In the genomic region with DNA sequence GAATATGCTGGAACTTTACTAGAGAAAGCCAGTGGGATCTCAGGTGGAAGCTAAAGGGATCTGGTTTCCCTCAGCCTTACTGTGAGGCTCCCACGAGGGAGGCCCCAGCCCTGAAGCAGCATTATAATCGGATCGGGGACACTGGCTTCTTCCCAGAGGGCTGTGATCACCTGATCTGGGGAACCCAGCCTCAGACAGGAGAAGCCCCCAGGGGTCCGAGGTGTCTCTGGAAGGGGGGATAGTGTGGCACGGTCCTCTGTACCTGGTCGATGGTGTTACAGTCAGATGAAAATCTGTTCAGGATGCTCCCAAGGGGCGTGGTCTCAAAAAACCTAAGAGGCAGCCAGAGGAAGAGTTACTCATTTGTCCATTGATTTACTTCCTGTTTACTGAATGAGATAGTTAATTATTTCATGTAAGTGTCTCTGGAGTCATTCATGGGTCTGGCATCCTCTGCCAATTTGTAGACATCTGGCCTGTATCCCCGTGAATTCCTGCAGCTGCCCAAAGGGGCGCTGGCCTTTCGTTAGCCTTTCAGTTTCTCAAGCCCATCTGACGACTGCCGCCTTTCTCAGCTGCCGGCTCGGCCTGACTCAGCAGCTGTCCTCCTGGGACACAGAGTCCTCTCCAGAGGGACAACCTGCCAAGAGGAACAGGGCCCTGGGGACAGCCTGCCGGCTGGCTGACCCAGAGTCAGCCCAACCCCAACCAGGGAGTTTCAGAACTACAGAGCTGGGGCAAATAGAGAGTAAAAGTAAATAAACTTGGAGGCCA, we compare ENCODE assay signal across 8 cellular contexts. TPM values are rescaled to one million over a fixed set of nuclear protein-coding genes. Genes with fewer than 3 reads are reported as not detected.
A peak's percentile ranks its signal among the peaks of the same experiment; 100 is the strongest.
DNase-seq lines count a peak whose midpoint lies in the region; ATAC-seq, FAIRE-seq and TF ChIP-seq lines count a peak whose summit lies in the region.

No MANE protein-coding gene starts in this region.

- H3K27me3 ChIP-seq in GM12878 (replicated peaks in 1 of 2; ENCODE audit: control insufficient read depth in 2 of 2, insufficient read depth in 2 of 2, low read length in 1 of 2) (no peaks in the 10 kb centered on the region), uterus (no peaks in the 10 kb centered on the region)
- H3K27me3 ChIP-seq in CD4-positive, alpha-beta memory T cell (ENCODE audit: insufficient read depth, low read length): no peaks in the 10 kb centered on the region

- H3K9me3 Mint-ChIP-seq in CD4-positive, alpha-beta memory T cell: no peaks in the 10 kb centered on the region

- RAD21 ChIA-PET in GM12878 (lab: Charles Lee; ENCODE audit: unreplicated experiment): no interaction called here

- TF ChIP-seq CTCF in GM12878 (IDR thresholded peaks at IDR 0.05 in 2 of 3, conservative IDR thresholded peaks at IDR 0.05 in 1 of 3; ENCODE audit: control insufficient read depth in 2 of 3, extremely low read depth in 1 of 3, insufficient read depth in 1 of 3, low read depth in 3 of 3, low read length in 3 of 3) (peak in 1 of 3 experiments; percentile 18; a peak in 1 of 6 replicates), uterus (IDR thresholded peaks at IDR 0.05) (peak in 1 of 4 experiments; percentile 3)

- no TSS peak for BruUV-seq in GM12878 (replicated peaks; lab: Mats Ljungman, UMichigan)

- no peaks in the 10 kb centered on the region for H3K4me1 Mint-ChIP-seq in CD4-positive, alpha-beta memory T cell

- H3K9me3 ChIP-seq in GM12878 (replicated peaks; ENCODE audit: control insufficient read depth, insufficient read depth, low read length): no peaks in the 10 kb centered on the region
- H3K9me3 ChIP-seq in uterus: no peaks in the 10 kb centered on the region
- H3K9me3 ChIP-seq in CD4-positive, alpha-beta memory T cell (ENCODE audit: control insufficient read depth in 1 of 2, low read length in 2 of 2): no peaks in the 10 kb centered on the region

- no peak overlapping the region for H3K4me3 Mint-ChIP-seq in CD4-positive, alpha-beta memory T cell

- DNase-seq in Caki2 (ENCODE audit: low read depth): peak; percentile 92
- peak; percentile 26 for DNase-seq in HS-5 (ENCODE audit: low read depth)
- no peak for DNase-seq in GM12878 (ENCODE audit: low read depth, low spot score)
- peak; percentile 34 for DNase-seq in left kidney (ENCODE audit: low read depth, low spot score)
- peak; percentile 47 to 50 for DNase-seq in uterus
- no peak for DNase-seq in inferior parietal cortex (ENCODE audit: extremely low spot score)
- DNase-seq in CD4-positive, alpha-beta memory T cell: no peak
- DNase-seq in germinal center (ENCODE audit: low spot score): no peak

- H3K4me1 ChIP-seq in GM12878 (ENCODE audit: control insufficient read depth, insufficient read depth, low read length) (peaks cover 3% of the 10 kb centered on the region), uterus (peaks cover 0 to 3% of the 10 kb centered on the region in 2 donors)
- no peaks in the 10 kb centered on the region for H3K4me1 ChIP-seq in CD4-positive, alpha-beta memory T cell (ENCODE audit: insufficient read depth, low read length)

- SMC1A ChIA-PET in GM12878 (lab: Charles Lee; ENCODE audit: uncharacterized antibody, unreplicated experiment): no interaction called here

- CTCF ChIA-PET in GM12878 (lab: Yijun Ruan, JAX): no interaction called here
- CTCF ChIA-PET in CD4-positive, alpha-beta memory T cell (lab: Charles Lee; ENCODE audit: partially characterized antibody): no interaction called here

- no peak overlapping the region for H3K4me3 ChIP-seq in GM12878
- H3K4me3 ChIP-seq in uterus: no peak overlapping the region
- H3K4me3 ChIP-seq in CD4-positive, alpha-beta memory T cell (ENCODE audit: low read length in 2 of 2): no peak overlapping the region

- no peak for TF ChIP-seq EP300 in GM12878 (IDR thresholded peaks at IDR 0.05; ENCODE audit: borderline replicate concordance in 1 of 2, control insufficient read depth in 1 of 2, low read depth in 2 of 2, low read length in 2 of 2)

- H3K36me3 ChIP-seq in GM12878 (ENCODE audit: control insufficient read depth in 2 of 2, insufficient read depth in 2 of 2, low read length in 1 of 2) (no peaks in the 10 kb centered on the region), uterus (no peaks in the 10 kb centered on the region)
- no peaks in the 10 kb centered on the region for H3K36me3 ChIP-seq in CD4-positive, alpha-beta memory T cell (ENCODE audit: insufficient read depth, low read length)

- no peak for FAIRE-seq in GM12878 (lab: Jason Lieb, UNC)

- WGBS in GM12878 (ENCODE audit: insufficient coverage, insufficient replicate concordance, low lambda C conversion rate, missing lambda C conversion rate): 28% methylated on average over 15 of the region's 15 CpGs

- H3K27ac ChIP-seq in GM12878 (ENCODE audit: control insufficient read depth, insufficient read depth) (no peak overlapping the region), uterus (peak overlapping the region; percentile 14 to 62)
- H3K27ac ChIP-seq in CD4-positive, alpha-beta memory T cell (ENCODE audit: low read depth, low read length): no peak overlapping the region

- ATAC-seq in GM12878: peak; percentile 79

- in situ Hi-C loops in Caki2 (cut with HindIII; ENCODE audit: low pct_unique_long_range_greater_than_20kb, low sequenced_read_pairs): no loop called here
- in situ Hi-C loops in GM12878 (cut with MboI): no loop called here

- intact Hi-C loops in GM12878 (cut with micrococcal nuclease; ENCODE audit: unreplicated experiment) (no loop called here), uterus (cut with DNase I; ENCODE audit: low total_unique reads) (no loop called here)
- intact Hi-C loops in CD4-positive, alpha-beta memory T cell (cut with micrococcal nuclease): no loop called here

- H3K27ac Mint-ChIP-seq in CD4-positive, alpha-beta memory T cell: no peak overlapping the region

- H3K4me2 ChIP-seq in GM12878 (ENCODE audit: control insufficient read depth, insufficient read depth): no peak overlapping the region

- POLR2A ChIA-PET in GM12878 (lab: Charles Lee): no interaction called here
- POLR2A ChIA-PET in CD4-positive, alpha-beta memory T cell (lab: Charles Lee; ENCODE audit: partially characterized antibody): no interaction called here

- H3K9ac ChIP-seq in GM12878 (ENCODE audit: control insufficient read depth, insufficient read depth, low read length): no peak overlapping the region

- no peak for TF ChIP-seq RAD21 in GM12878 (IDR thresholded peaks at IDR 0.05; ENCODE audit: insufficient read depth, low read depth, low read length)

- H3K79me2 ChIP-seq in GM12878 (ENCODE audit: control insufficient read depth, insufficient read depth, low read length): no peaks in the 10 kb centered on the region

- H3K36me3 Mint-ChIP-seq in CD4-positive, alpha-beta memory T cell: no peaks in the 10 kb centered on the region

- no peaks in the 10 kb centered on the region for H4K20me1 ChIP-seq in GM12878 (ENCODE audit: control insufficient read depth, insufficient read depth)

- 0 out of 2 replicates have a peak overlapping the region, but pooled peaks have one; percentile 1 for H2AFZ ChIP-seq in GM12878 (ENCODE audit: control insufficient read depth, low read depth, low read length)

- H3K27me3 Mint-ChIP-seq in CD4-positive, alpha-beta memory T cell: no peaks in the 10 kb centered on the region

- TF ChIP-seq POLR2A in GM12878 (IDR thresholded peaks at IDR 0.05; ENCODE audit: low read depth, low read length) (no peak), uterus (IDR thresholded peaks at IDR 0.05) (no peak)

RNA-seq across cellular contexts. Expression of a gene that starts 17.0 kb away (rescaled TPM):
- 4.7 and 5.3 TPM in 2 replicates for total RNA-seq in Caki2 (2014; rRNA removed; shearing (Covaris generic); ENCODE audit: low replicate concordance)
- 0.13 and 0.91 TPM in 2 replicates for total RNA-seq in GM12878 (2013; cell fraction: nucleolus; rRNA removed)
- total RNA-seq in GM12878 (2014; rRNA removed) (0.28 and 0.33 TPM in 2 replicates), GM12878 (2014; rRNA removed; fragmentation: Illumina TruSeq; extraction: Trizol) (0.09 TPM in 1 of 2 replicates, not detected in the other), GM12878 (2021) (0.11 and 0.56 TPM in 2 replicates), uterus (1 to 10 TPM in 1 of 4 donors, under 1 TPM in 1, not detected in 2; 0.83 to 3.9 TPM)
- polyA plus RNA-seq in GM12878 (2011; ENCODE audit: low read depth): 0.22 TPM
- polyA plus RNA-seq in GM12878 (2011; rRNA removed) (not detected in 2 replicates), GM12878 (2014; fragmentation: Illumina TruSeq; extraction: Trizol) (0.15 TPM in 1 of 2 replicates, not detected in the other), GM12878 (2014; fragmentation: Nextera tagmentation; extraction: Ambion mirVana) (not detected), GM12878 (2014; rRNA removed) (0.06 and 0.22 TPM in 2 replicates), GM12878 (2016; fragmentation: Nextera tagmentation; extraction: Ambion mirVana) (not detected)
- 0.04 and 0.13 TPM in 2 replicates for polyA plus RNA-seq in GM12878 (2011; cell fraction: cytosol; rRNA removed)
- polyA plus RNA-seq in GM12878 (2011; cell fraction: nucleus; rRNA removed): 0.13 and 0.38 TPM in 2 replicates
- polyA plus RNA-seq in GM12878 (2012): 0.54 and 0.84 TPM in 2 replicates
- polyA minus RNA-seq in GM12878 (2011; rRNA and poly(A)+ RNA removed): 0.37 TPM in 1 of 2 replicates, not detected in the other
- polyA minus RNA-seq in GM12878 (2011; cell fraction: cytosol; rRNA and poly(A)+ RNA removed): not detected in 2 replicates
- polyA minus RNA-seq in GM12878 (2011; cell fraction: nucleus; rRNA and poly(A)+ RNA removed): not detected in 2 replicates
- not detected for total RNA-seq in CD4-positive, alpha-beta memory T cell
- under 1 TPM in 1 of 2 donors, not detected in 1; 0.24 TPM for polyA plus RNA-seq in CD4-positive, alpha-beta memory T cell

RNA-seq across cellular contexts. Expression of a gene that starts 53.8 kb away (rescaled TPM):
- total RNA-seq in Caki2 (2014; rRNA removed; shearing (Covaris generic); ENCODE audit: low replicate concordance): 1.8 TPM in 2 replicates
- total RNA-seq in GM12878 (2013; cell fraction: nucleolus; rRNA removed): 1.6 and 1.8 TPM in 2 replicates
- total RNA-seq in GM12878 (2014; rRNA removed) (0.17 and 0.22 TPM in 2 replicates), GM12878 (2014; rRNA removed; fragmentation: Illumina TruSeq; extraction: Trizol) (0.09 and 0.18 TPM in 2 replicates), GM12878 (2021) (0.18 and 0.21 TPM in 2 replicates), uterus (1 to 10 TPM in 2 of 4 donors, under 1 TPM in 2; 0.29 to 4.6 (median 0.91) TPM)
- 0.09 TPM for polyA plus RNA-seq in GM12878 (2011; ENCODE audit: low read depth)
- polyA plus RNA-seq in GM12878 (2011; rRNA removed) (0.09 and 0.12 TPM in 2 replicates), GM12878 (2014; fragmentation: Illumina TruSeq; extraction: Trizol) (0.10 and 0.13 TPM in 2 replicates), GM12878 (2014; fragmentation: Nextera tagmentation; extraction: Ambion mirVana) (under 1 TPM in 1 of 2 experiments, not detected in 1; under 0.01 TPM), GM12878 (2014; rRNA removed) (0.05 and 0.15 TPM in 2 replicates), GM12878 (2016; fragmentation: Nextera tagmentation; extraction: Ambion mirVana) (under 1 TPM in 1 of 2 experiments, not detected in 1; 0.11 TPM)
- 0.08 and 0.09 TPM in 2 replicates for polyA plus RNA-seq in GM12878 (2011; cell fraction: cytosol; rRNA removed)
- 0.16 and 0.28 TPM in 2 replicates for polyA plus RNA-seq in GM12878 (2011; cell fraction: nucleus; rRNA removed)
- polyA plus RNA-seq in GM12878 (2012): 0.10 and 0.24 TPM in 2 replicates
- polyA minus RNA-seq in GM12878 (2011; rRNA and poly(A)+ RNA removed): 0.10 and 0.22 TPM in 2 replicates
- 0.10 TPM in 1 of 2 replicates, not detected in the other for polyA minus RNA-seq in GM12878 (2011; cell fraction: cytosol; rRNA and poly(A)+ RNA removed)
- 0.19 and 0.24 TPM in 2 replicates for polyA minus RNA-seq in GM12878 (2011; cell fraction: nucleus; rRNA and poly(A)+ RNA removed)
- 1 to 10 TPM; 3.1 to 3.4 TPM for total RNA-seq in CD4-positive, alpha-beta memory T cell
- polyA plus RNA-seq in CD4-positive, alpha-beta memory T cell: under 1 TPM in 1 of 2 donors, not detected in 1; 0.30 TPM

Comparison
In these comparisons a context has a peak if more than half of its experiments do, and no peak if none do; other contexts are left out.
1. DNase-seq: peak in Caki2 (single experiment), HS-5 (single experiment), left kidney (single experiment) and uterus (2 of 2); none in GM12878 (single experiment), inferior parietal cortex (single experiment), CD4-positive, alpha-beta memory T cell (0 of 5) and germinal center (single experiment).
2. H3K27ac ChIP-seq: peak in uterus (2 of 2); none in GM12878 (single experiment) and CD4-positive, alpha-beta memory T cell (single experiment).